Comparison of ENCODE assay signal across 19 cellular contexts in genomic region chr19:1474011-1474764, GRCh38. TPM values are rescaled to one million over a fixed set of nuclear protein-coding genes. Genes with fewer than 3 reads are reported as not detected.
DNase-seq lines count a peak whose midpoint lies in the region; ATAC-seq, FAIRE-seq and TF ChIP-seq lines count a peak whose summit lies in the region.
"Had no signal": no experiment of that assay in that cellular context is flagged by ENCODE, and none has a peak within 500 bp of the region (broad histone marks: within the 10 kb centered on the region; RNA-seq: fewer than 3 reads in every experiment).

No MANE protein-coding gene starts in this region.

- no peak overlapping the region for H2AK9ac ChIP-seq in IMR-90 (replicated peaks; ENCODE audit: low read depth, low read length, poor library complexity)

- H2BK15ac ChIP-seq in IMR-90 (ENCODE audit: low read depth, low read length) (no peak overlapping the region), H1 (ENCODE audit: low read length) (no peak overlapping the region)

- H3K27ac ChIP-seq in IMR-90 (ENCODE audit: insufficient read depth, low read length) (no peak overlapping the region), H1 (ENCODE audit: low read depth, low read length) (no peak overlapping the region)
- H3K27ac ChIP-seq: neutrophil, vagina had no signal

- no peak overlapping the region for H4K91ac ChIP-seq in IMR-90 (ENCODE audit: insufficient read depth, low read depth, low read length)
- H4K91ac ChIP-seq in H1 (replicated peaks; ENCODE audit: insufficient read length, low read length): no peak overlapping the region

- H3K14ac ChIP-seq in IMR-90 (replicated peaks; ENCODE audit: low read depth, low read length) (no peak overlapping the region), H1 (ENCODE audit: insufficient read length) (no peak overlapping the region)

- BruUV-seq in IMR-90 (replicated peaks; lab: Mats Ljungman, UMichigan): no TSS peak

- intact Hi-C loops in IMR-90 (cut with micrococcal nuclease): no loop called here

- H3K23ac ChIP-seq in IMR-90 (ENCODE audit: low read depth, low read length): no peak overlapping the region
- no peak overlapping the region for H3K23ac ChIP-seq in H1 (ENCODE audit: insufficient read length)

- DNase-seq in Ammon's horn (ENCODE audit: low spot score) (peak; percentile 77), IMR-90 (peak; percentile 35), H1 (ENCODE audit: low read depth in 1 of 2, low spot score in 2 of 2) (no peak), midbrain (lab: John Stamatoyannopoulos, UW) (peak; percentile 70), GM20000 (ENCODE audit: low spot score) (no peak), RKO (ENCODE audit: low spot score) (no peak), DMS 273 treated with DMSO at 0.1 percent for 48 hours (lab: John Stamatoyannopoulos, UW) (no peak)
- DNase-seq: activated naive CD8-positive, alpha-beta T cell treated with anti-CD3 and anti-CD28 coated beads for 36 hours; activated T-cell treated with anti-CD3 and anti-CD28 coated beads, Interleukin-2, amount 50 U/mL, for 1 hour; CD8-positive, alpha-beta memory T cell; effector CD4-positive, alpha-beta T cell; KG1; kidney glomerular epithelial cell; NCI-H1092 treated with DMSO at 0.1 percent for 48 hours; NCI-H2107 had no signal

- peaks cover 0 to 4% of the 10 kb centered on the region in 2 experiments; a peak in 1 of 4 replicates for H3K79me2 ChIP-seq in H1 (ENCODE audit: control insufficient read depth in 1 of 2, insufficient read depth in 2 of 2, low read length in 2 of 2)

- no peak for TF ChIP-seq RAD21 in IMR-90 (IDR thresholded peaks at IDR 0.05; ENCODE audit: low read length)
- TF ChIP-seq RAD21 in H1 (IDR thresholded peaks at IDR 0.05 in 1 of 2, conservative IDR thresholded peaks at IDR 0.05 in 1 of 2; ENCODE audit: low read depth in 2 of 2, low read length in 2 of 2): no peak

- no peak overlapping the region for H2AFZ ChIP-seq in IMR-90 (replicated peaks; ENCODE audit: low read length, poor library complexity)
- no peak overlapping the region for H2AFZ ChIP-seq in H1 (ENCODE audit: low read length)

- H3K36me3 ChIP-seq in IMR-90 (ENCODE audit: control insufficient read depth, insufficient read depth, low read length): peaks cover 9% of the 10 kb centered on the region
- H3K36me3 ChIP-seq in H1 (ENCODE audit: control insufficient read depth in 2 of 4, insufficient read depth in 4 of 4, low read length in 3 of 4): peaks cover 0 to 7% (median 3%) of the 10 kb centered on the region in 4 experiments; a peak in 2 of 8 replicates

- no peak for FAIRE-seq in H1 (lab: Jason Lieb, UNC)

- 68% methylated on average over 9 of the region's 31 CpGs; no CpG with 5 or more reads in 1 of the 2 experiments for WGBS in IMR-90 (ENCODE audit: extremely low coverage in 2 of 2, insufficient read length in 1 of 2), 2 experiments
- 84% methylated on average over 26 of the region's 31 CpGs; no CpG with 5 or more reads in 1 of the 2 experiments for WGBS in H1 (ENCODE audit: extremely low coverage in 1 of 2, insufficient coverage in 1 of 2, insufficient read length in 1 of 2, insufficient replicate concordance in 2 of 2, low coverage in 1 of 2, low lambda C conversion rate in 2 of 2, missing lambda C conversion rate in 1 of 2), 2 experiments

- H3K18ac ChIP-seq in IMR-90 (ENCODE audit: low read depth, low read length): no peak overlapping the region
- no peak overlapping the region for H3K18ac ChIP-seq in H1 (ENCODE audit: extremely low read depth, low read length)

- H3K4ac ChIP-seq in IMR-90 (ENCODE audit: low read depth, low read length) (no peak overlapping the region), H1 (replicated peaks; ENCODE audit: insufficient read length, low read depth, low read length) (no peak overlapping the region)

- in situ Hi-C loops in IMR-90 (cut with MboI; ENCODE audit: low sequenced_read_pairs): no loop called here

- H3K27me3 ChIP-seq in IMR-90 (ENCODE audit: control insufficient read depth, insufficient read depth, low read length) (peaks cover 36% of the 10 kb centered on the region), H1 (replicated peaks in 1 of 4; ENCODE audit: control insufficient read depth in 3 of 4, extremely low read depth in 1 of 4, insufficient read depth in 3 of 4, low read length in 3 of 4) (peaks cover 22 to 42% (median 39%) of the 10 kb centered on the region in 4 experiments)

- no peak for TF ChIP-seq POLR2A in IMR-90 (IDR thresholded peaks at IDR 0.05; ENCODE audit: low read depth, low read length)
- no peak for TF ChIP-seq POLR2A in H1 (IDR thresholded peaks at IDR 0.05; ENCODE audit: control extremely low read depth in 1 of 2, low read depth in 2 of 2, low read length in 2 of 2)

- H3K4me3 ChIP-seq in IMR-90 (ENCODE audit: insufficient read depth, low read depth, low read length) (no peak overlapping the region), H1 (ENCODE audit: extremely low read depth in 1 of 4, insufficient read depth in 2 of 4, low read depth in 3 of 4, low read length in 4 of 4) (no peak overlapping the region)
- H3K4me3 ChIP-seq: vagina had no signal

- TF ChIP-seq CTCF in IMR-90 (conservative IDR thresholded peaks at IDR 0.05; ENCODE audit: low read depth, low read length) (no peak), H1 (IDR thresholded peaks at IDR 0.05; ENCODE audit: control extremely low read depth in 1 of 3, insufficient read depth in 1 of 3, low read depth in 1 of 3, low read length in 3 of 3) (no peak), GM20000 (IDR thresholded peaks at IDR 0.05; ENCODE audit: extremely low read depth, missing control alignments) (no peak)

- H3K4me2 ChIP-seq in IMR-90 (ENCODE audit: low read depth, low read length) (no peak overlapping the region), H1 (ENCODE audit: insufficient read depth in 1 of 2, low read depth in 2 of 2, low read length in 2 of 2) (no peak overlapping the region)

- H4K8ac ChIP-seq in IMR-90 (ENCODE audit: low read depth in 2 of 2, low read length in 2 of 2): no peak overlapping the region
- H4K8ac ChIP-seq in H1 (ENCODE audit: extremely low read depth, insufficient read depth, low read length): 0 out of 2 replicates have a peak overlapping the region, but pooled peaks have one; percentile 2

- H4K5ac ChIP-seq in IMR-90 (ENCODE audit: low read depth, low read length) (no peak overlapping the region), H1 (ENCODE audit: insufficient read length, low read depth, low read length) (no peak overlapping the region)

- peaks cover 16% of the 10 kb centered on the region for H3K23me2 ChIP-seq in H1 (ENCODE audit: low read depth, low read length)

- H3K4me1 ChIP-seq in IMR-90 (ENCODE audit: control insufficient read depth, insufficient read depth, low read length) (peaks cover 18% of the 10 kb centered on the region), H1 (replicated peaks in 1 of 4; ENCODE audit: control insufficient read depth in 3 of 4, insufficient read depth in 4 of 4, low read length in 3 of 4) (peaks cover 0 to 18% (median 11%) of the 10 kb centered on the region in 4 experiments; a peak in 5 of 7 replicates)

- H2BK12ac ChIP-seq in H1 (ENCODE audit: low read depth, low read length): no peak overlapping the region

- no peak for TF ChIP-seq EP300 in H1 (IDR thresholded peaks at IDR 0.05; ENCODE audit: borderline replicate concordance in 1 of 2, low read depth in 2 of 2, low read length in 2 of 2)

- H3K79me1 ChIP-seq in IMR-90 (ENCODE audit: low read depth in 1 of 2, low read length in 2 of 2) (peaks cover 10 to 54% of the 10 kb centered on the region in 2 experiments), H1 (ENCODE audit: low read depth, low read length) (peaks cover 2% of the 10 kb centered on the region; the same call in 1 of the 2 replicates)

- H2BK120ac ChIP-seq in IMR-90 (ENCODE audit: low read depth, low read length) (no peak overlapping the region), H1 (replicated peaks; ENCODE audit: low read depth, low read length) (no peak overlapping the region)

- CTCF ChIA-PET in IMR-90 (lab: Yijun Ruan, JAX) (no interaction called here), H1 (lab: Charles Lee; ENCODE audit: partially characterized antibody) (interaction anchor here (0.7 to 2.4 kb wide), 11 partner anchors 9 to 72 kb away, joined by 3 to 9 read pairs (median 3); no protein-coding TSS in a partner anchor)

- POLR2A ChIA-PET in IMR-90 (lab: Charles Lee; ENCODE audit: unreplicated experiment) (no interaction called here), H1 (lab: Charles Lee; ENCODE audit: partially characterized antibody) (interaction anchor here (0.7 to 4.5 kb wide), 10 partner anchors 8 to 200 kb away, joined by 3 to 27 read pairs (median 4); partner anchors contain the start of gene REEP6)

- H3K9me1 ChIP-seq in IMR-90 (ENCODE audit: insufficient read depth, low read length): 0 out of 2 replicates have a peak, but pooled peaks cover 3% of the 10 kb centered on the region

- H3K9me3 ChIP-seq in IMR-90 (ENCODE audit: control insufficient read depth, insufficient read depth, low read length) (no peaks in the 10 kb centered on the region), H1 (ENCODE audit: insufficient read depth in 2 of 2, low read depth in 1 of 2, low read length in 1 of 2) (no peaks in the 10 kb centered on the region)
- H3K9me3 ChIP-seq: neutrophil, vagina had no signal

- H3K9ac ChIP-seq in IMR-90 (ENCODE audit: low read depth, low read length): no peak overlapping the region
- H3K9ac ChIP-seq in H1 (replicated peaks in 1 of 4; ENCODE audit: extremely low read depth in 1 of 4, low read depth in 3 of 4, low read length in 3 of 4): no peak overlapping the region

- H3K56ac ChIP-seq in IMR-90 (ENCODE audit: extremely low read depth, insufficient read depth, low read length): no peak overlapping the region
- H3K56ac ChIP-seq in H1 (replicated peaks; ENCODE audit: insufficient read length, low read depth, low read length): no peak overlapping the region

- H2BK20ac ChIP-seq in IMR-90 (ENCODE audit: low read depth, low read length) (no peak overlapping the region), H1 (ENCODE audit: low read length) (no peak overlapping the region)

- H4K20me1 ChIP-seq in IMR-90 (ENCODE audit: insufficient read depth, low read length) (peaks cover 69% of the 10 kb centered on the region), H1 (replicated peaks in 1 of 2; ENCODE audit: control insufficient read depth in 1 of 2, insufficient read depth in 2 of 2, low read length in 2 of 2) (peaks cover 20 to 48% of the 10 kb centered on the region in 2 experiments)

- dilution Hi-C loops in IMR-90 (cut with HindIII; ENCODE audit: low sequenced_read_pairs, unreplicated experiment): no loop called here

- H2BK5ac ChIP-seq in IMR-90 (ENCODE audit: low read depth, low read length, poor library complexity, severe bottlenecking): no peak overlapping the region
- no peak overlapping the region for H2BK5ac ChIP-seq in H1 (ENCODE audit: low read depth, low read length)

- H2AK5ac ChIP-seq in IMR-90 (ENCODE audit: low read depth, low read length): no peak overlapping the region
- no peak overlapping the region for H2AK5ac ChIP-seq in H1 (ENCODE audit: low read depth, low read length)

- ATAC-seq in IMR-90 (ENCODE audit: low read depth): no peak
- no peak for ATAC-seq in GM18858 (IDR thresholded peaks at IDR 0.05; ENCODE audit: unreplicated experiment)
- ATAC-seq: sciatic nerve had no signal

RNA-seq across cellular contexts. Expression of gene C19orf25, which starts 4.8 kb away (rescaled TPM):
- total RNA-seq in IMR-90 (2012; rRNA removed): 10.4 and 10.6 TPM in 2 replicates
- 34.9 and 40.8 TPM in 2 replicates for polyA plus RNA-seq in IMR-90 (2012; rRNA removed)
- 36.9 and 49.4 TPM in 2 replicates for polyA plus RNA-seq in IMR-90 (2012; cell fraction: cytosol; rRNA removed)
- 25.0 and 47.9 TPM in 2 replicates for polyA plus RNA-seq in IMR-90 (2012; cell fraction: nucleus; rRNA removed; ENCODE audit: low replicate concordance)
- total RNA-seq in H1 (2021; fragmentation: NEBNext Ultra II Directional; extraction: Animal tissue kit (Norgen Biotek cat#: 25700)): 41.3 and 41.4 TPM in 2 replicates
- 67.4 and 92.2 TPM in 2 replicates for polyA plus RNA-seq in H1 (2011; rRNA removed)
- 63.6 TPM for polyA plus RNA-seq in H1 (2011; cell fraction: cytosol; rRNA removed)
- 64.5 TPM for polyA plus RNA-seq in H1 (2011; cell fraction: nucleus; rRNA removed)
- 25.3 to 39.5 TPM (median 37.9 TPM) in 4 replicates for polyA plus RNA-seq in H1 (2012, experiment 1 of 2)
- polyA plus RNA-seq in H1 (2012, experiment 2 of 2): 36.7 TPM
- 39.5 TPM for polyA plus RNA-seq in H1 (2013, experiment 1 of 2)
- 40.6 TPM for polyA plus RNA-seq in H1 (2013, experiment 2 of 2)
- polyA minus RNA-seq in H1 (2011; rRNA and poly(A)+ RNA removed): 12.2 and 15.1 TPM in 2 replicates
- polyA minus RNA-seq in H1 (2011; cell fraction: cytosol; rRNA and poly(A)+ RNA removed): 22.1 TPM
- polyA minus RNA-seq in H1 (2011; cell fraction: nucleus; rRNA and poly(A)+ RNA removed): 35.7 TPM

RNA-seq across cellular contexts. Expression of gene PCSK4, which starts 16.0 kb away (rescaled TPM):
- 0.56 and 0.72 TPM in 2 replicates for total RNA-seq in IMR-90 (2012; rRNA removed)
- polyA plus RNA-seq in IMR-90 (2012; rRNA removed): 1.7 and 2.9 TPM in 2 replicates
- polyA plus RNA-seq in IMR-90 (2012; cell fraction: cytosol; rRNA removed): 0.29 and 1.2 TPM in 2 replicates
- polyA plus RNA-seq in IMR-90 (2012; cell fraction: nucleus; rRNA removed; ENCODE audit: low replicate concordance): 31.5 and 85.3 TPM in 2 replicates
- total RNA-seq in H1 (2021; fragmentation: NEBNext Ultra II Directional; extraction: Animal tissue kit (Norgen Biotek cat#: 25700)): 9.7 and 9.8 TPM in 2 replicates
- 10.7 and 18.3 TPM in 2 replicates for polyA plus RNA-seq in H1 (2011; rRNA removed)
- 13.4 TPM for polyA plus RNA-seq in H1 (2011; cell fraction: cytosol; rRNA removed)
- polyA plus RNA-seq in H1 (2011; cell fraction: nucleus; rRNA removed): 104 TPM
- polyA plus RNA-seq in H1 (2012, experiment 1 of 2): 7.7 to 16.1 TPM (median 11.6 TPM) in 4 replicates
- 5.0 TPM for polyA plus RNA-seq in H1 (2012, experiment 2 of 2)
- polyA plus RNA-seq in H1 (2013, experiment 1 of 2): 8.5 TPM
- polyA plus RNA-seq in H1 (2013, experiment 2 of 2): 5.6 TPM
- 1.6 and 1.9 TPM in 2 replicates for polyA minus RNA-seq in H1 (2011; rRNA and poly(A)+ RNA removed)
- polyA minus RNA-seq in H1 (2011; cell fraction: cytosol; rRNA and poly(A)+ RNA removed): 8.1 TPM
- 14.3 TPM for polyA minus RNA-seq in H1 (2011; cell fraction: nucleus; rRNA and poly(A)+ RNA removed)

RNA-seq across cellular contexts. Expression of gene REEP6, which starts 16.8 kb away (rescaled TPM):
- 1.3 and 1.7 TPM in 2 replicates for total RNA-seq in IMR-90 (2012; rRNA removed)
- polyA plus RNA-seq in IMR-90 (2012; rRNA removed) (2.2 and 3.2 TPM in 2 replicates), H1 (2011; rRNA removed) (20.7 and 31.4 TPM in 2 replicates)
- 2.8 and 4.8 TPM in 2 replicates for polyA plus RNA-seq in IMR-90 (2012; cell fraction: cytosol; rRNA removed)
- 2.0 and 2.7 TPM in 2 replicates for polyA plus RNA-seq in IMR-90 (2012; cell fraction: nucleus; rRNA removed; ENCODE audit: low replicate concordance)
- 12.6 and 13.4 TPM in 2 replicates for total RNA-seq in H1 (2021; fragmentation: NEBNext Ultra II Directional; extraction: Animal tissue kit (Norgen Biotek cat#: 25700))
- 12.6 TPM for polyA plus RNA-seq in H1 (2011; cell fraction: cytosol; rRNA removed)
- polyA plus RNA-seq in H1 (2011; cell fraction: nucleus; rRNA removed): 14.4 TPM
- polyA plus RNA-seq in H1 (2012, experiment 1 of 2): 8.7 to 19.5 TPM (median 15.4 TPM) in 4 replicates
- polyA plus RNA-seq in H1 (2012, experiment 2 of 2): 12.8 TPM
- polyA plus RNA-seq in H1 (2013, experiment 1 of 2): 17.9 TPM
- 25.1 TPM for polyA plus RNA-seq in H1 (2013, experiment 2 of 2)
- 4.2 and 5.5 TPM in 2 replicates for polyA minus RNA-seq in H1 (2011; rRNA and poly(A)+ RNA removed)
- polyA minus RNA-seq in H1 (2011; cell fraction: cytosol; rRNA and poly(A)+ RNA removed): 13.8 TPM
- polyA minus RNA-seq in H1 (2011; cell fraction: nucleus; rRNA and poly(A)+ RNA removed): 6.6 TPM

RNA-seq across cellular contexts. Expression of gene APC2, which starts 24.3 kb away (rescaled TPM):
- 0.28 and 0.36 TPM in 2 replicates for total RNA-seq in IMR-90 (2012; rRNA removed)
- polyA plus RNA-seq in IMR-90 (2012; rRNA removed): 0.41 and 0.42 TPM in 2 replicates
- polyA plus RNA-seq in IMR-90 (2012; cell fraction: cytosol; rRNA removed): 0.17 and 0.55 TPM in 2 replicates
- polyA plus RNA-seq in IMR-90 (2012; cell fraction: nucleus; rRNA removed; ENCODE audit: low replicate concordance): 0.89 and 2.3 TPM in 2 replicates
- 3.7 and 4.1 TPM in 2 replicates for total RNA-seq in H1 (2021; fragmentation: NEBNext Ultra II Directional; extraction: Animal tissue kit (Norgen Biotek cat#: 25700))
- 1.3 and 3.3 TPM in 2 replicates for polyA plus RNA-seq in H1 (2011; rRNA removed)
- polyA plus RNA-seq in H1 (2011; cell fraction: cytosol; rRNA removed): 3.6 TPM
- polyA plus RNA-seq in H1 (2011; cell fraction: nucleus; rRNA removed): 12.1 TPM
- polyA plus RNA-seq in H1 (2012, experiment 1 of 2): 1.2 to 2.5 TPM (median 1.6 TPM) in 4 replicates
- polyA plus RNA-seq in H1 (2012, experiment 2 of 2): 0.91 TPM
- polyA plus RNA-seq in H1 (2013, experiment 1 of 2): 0.39 TPM
- polyA plus RNA-seq in H1 (2013, experiment 2 of 2): 0.31 TPM
- polyA minus RNA-seq in H1 (2011; rRNA and poly(A)+ RNA removed): 3.3 and 4.3 TPM in 2 replicates
- polyA minus RNA-seq in H1 (2011; cell fraction: cytosol; rRNA and poly(A)+ RNA removed): 7.2 TPM
- 16.9 TPM for polyA minus RNA-seq in H1 (2011; cell fraction: nucleus; rRNA and poly(A)+ RNA removed)
- polyA plus RNA-seq: CD8-positive, alpha-beta memory T cell had no signal

RNA-seq across cellular contexts. Expression of gene RPS15, which starts 36.0 kb away (rescaled TPM):
- total RNA-seq in IMR-90 (2012; rRNA removed): 834 and 1,179 TPM in 2 replicates
- polyA plus RNA-seq in IMR-90 (2012; rRNA removed) (1,855 and 2,269 TPM in 2 replicates), H1 (2011; rRNA removed) (3,890 and 4,770 TPM in 2 replicates)
- 15,264 and 18,725 TPM in 2 replicates for polyA plus RNA-seq in IMR-90 (2012; cell fraction: cytosol; rRNA removed)
- 1,510 and 3,480 TPM in 2 replicates for polyA plus RNA-seq in IMR-90 (2012; cell fraction: nucleus; rRNA removed; ENCODE audit: low replicate concordance)
- total RNA-seq in H1 (2021; fragmentation: NEBNext Ultra II Directional; extraction: Animal tissue kit (Norgen Biotek cat#: 25700)): 1,562 and 1,589 TPM in 2 replicates
- polyA plus RNA-seq in H1 (2011; cell fraction: cytosol; rRNA removed): 4,361 TPM
- polyA plus RNA-seq in H1 (2011; cell fraction: nucleus; rRNA removed): 2,705 TPM
- polyA plus RNA-seq in H1 (2012, experiment 1 of 2): 2,291 to 3,052 TPM (median 2,740 TPM) in 4 replicates
- 8,937 TPM for polyA plus RNA-seq in H1 (2012, experiment 2 of 2)
- polyA plus RNA-seq in H1 (2013, experiment 1 of 2): 2,700 TPM
- 2,703 TPM for polyA plus RNA-seq in H1 (2013, experiment 2 of 2)
- 313 and 344 TPM in 2 replicates for polyA minus RNA-seq in H1 (2011; rRNA and poly(A)+ RNA removed)
- 991 TPM for polyA minus RNA-seq in H1 (2011; cell fraction: cytosol; rRNA and poly(A)+ RNA removed)
- polyA minus RNA-seq in H1 (2011; cell fraction: nucleus; rRNA and poly(A)+ RNA removed): 590 TPM

Comparison
In these comparisons a context has a peak if more than half of its experiments do, and no peak if none do; other contexts are left out.
1. DNase-seq: peak in Ammon's horn (single experiment), IMR-90 (single experiment) and midbrain (single experiment); none in H1 (0 of 2), GM20000 (single experiment), RKO (single experiment) and DMS 273 treated with DMSO at 0.1 percent for 48 hours (single experiment).